11 cellular contexts compared by ENCODE assay signal in the genomic region with DNA sequence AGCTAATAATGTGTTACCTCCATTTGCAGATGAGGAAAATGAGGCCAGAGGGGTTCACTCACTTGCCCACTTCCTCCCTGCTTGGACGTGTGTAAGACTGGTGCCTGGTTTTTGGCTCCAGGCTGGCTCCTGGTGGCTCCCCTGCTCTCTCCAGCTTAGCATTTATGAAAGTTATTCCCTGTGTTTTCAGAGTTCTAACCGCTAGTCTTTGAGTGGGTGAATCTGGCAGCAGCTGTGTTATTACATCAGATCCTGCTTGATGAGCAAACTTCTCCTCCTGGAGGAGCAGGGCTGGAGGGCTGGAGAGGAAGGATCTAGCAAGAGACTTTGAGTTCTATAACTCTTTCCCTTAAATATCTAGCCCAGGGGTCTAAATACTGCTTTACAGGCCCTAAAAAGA.
A peak's percentile ranks its signal among the peaks of the same experiment; 100 is the strongest.
DNase-seq lines count a peak whose midpoint lies in the region; ATAC-seq, FAIRE-seq and TF ChIP-seq lines count a peak whose summit lies in the region.
"Had no signal": no experiment of that assay in that cellular context is flagged by ENCODE, and none has a peak within 500 bp of the region (broad histone marks: within the 10 kb centered on the region; RNA-seq: fewer than 3 reads in every experiment).

No MANE protein-coding gene starts in this region.

- H3K36me3 ChIP-seq in astrocyte (ENCODE audit: insufficient read depth, low read length) (peaks cover 18% of the 10 kb centered on the region), skeletal muscle satellite cell (ENCODE audit: insufficient read depth, low read length) (peaks cover 30% of the 10 kb centered on the region)

- H3K27me3 Mint-ChIP-seq in astrocyte (ENCODE audit: low read depth, unreplicated experiment), result no peaks in the 10 kb centered on the region
- no peaks in the 10 kb centered on the region for H3K27me3 Mint-ChIP-seq in stimulated activated naive B cell treated with anti-CD40 and anti-IgM and Interleukin-4, amounts not matched to agents 10 μg/mL and 1 μg/mL and 100 μg/mL, for 72 hours
- H3K27me3 Mint-ChIP-seq: activated CD4-positive, alpha-beta memory T cell treated with anti-CD3 and anti-CD28 coated beads, Interleukin-2, amount 10 ng/mL, durations not matched to agents 7 days and 5 days had no signal

- peak overlapping the region; percentile 17 for H3K9ac ChIP-seq in astrocyte (ENCODE audit: low read length)
- H3K9ac ChIP-seq in skeletal muscle satellite cell (ENCODE audit: low read depth, low read length), result peak overlapping the region; percentile 60

- peaks cover 98% of the 10 kb centered on the region for H3K79me2 ChIP-seq in astrocyte (ENCODE audit: insufficient read depth, low read length)

- H3K27ac Mint-ChIP-seq in astrocyte (ENCODE audit: unreplicated experiment), result peak overlapping the region; percentile 96
- H3K27ac Mint-ChIP-seq in stimulated activated naive B cell treated with anti-CD40 and anti-IgM and Interleukin-4, amounts not matched to agents 10 μg/mL and 1 μg/mL and 100 μg/mL, for 72 hours, result no peak overlapping the region
- H3K27ac Mint-ChIP-seq: activated CD4-positive, alpha-beta memory T cell treated with anti-CD3 and anti-CD28 coated beads, Interleukin-2, amount 10 ng/mL, durations not matched to agents 7 days and 5 days had no signal

- H3K9me3 Mint-ChIP-seq in astrocyte (ENCODE audit: unreplicated experiment), result no peaks in the 10 kb centered on the region
- H3K9me3 Mint-ChIP-seq in stimulated activated naive B cell treated with anti-CD40 and anti-IgM and Interleukin-4, amounts not matched to agents 10 μg/mL and 1 μg/mL and 100 μg/mL, for 72 hours, result no peaks in the 10 kb centered on the region
- H3K9me3 Mint-ChIP-seq: activated CD4-positive, alpha-beta memory T cell treated with anti-CD3 and anti-CD28 coated beads, Interleukin-2, amount 10 ng/mL, durations not matched to agents 7 days and 5 days; neural crest cell had no signal

- H3K4me1 ChIP-seq in astrocyte (ENCODE audit: insufficient read depth, low read length), result peaks cover 18% of the 10 kb centered on the region
- H3K4me1 ChIP-seq in skeletal muscle satellite cell (ENCODE audit: control insufficient read depth, insufficient read depth, low read length), result peaks cover 82% of the 10 kb centered on the region

- H3K4me2 ChIP-seq in astrocyte (ENCODE audit: low read length) (peak overlapping the region; percentile 40), skeletal muscle satellite cell (ENCODE audit: low read length) (peak overlapping the region; percentile 58)

- DNase-seq in Daoy (ENCODE audit: low read depth) (peak; percentile 82), astrocyte (ENCODE audit: low read depth) (peak; percentile 94), left cardiac atrium (peak; percentile 73), medulla oblongata (ENCODE audit: extremely low spot score) (no peak), HK-2 (ENCODE audit: unreplicated experiment) (no peak)
- DNase-seq in stimulated activated naive B cell treated with anti-CD40 and anti-IgM and Interleukin-4, amounts not matched to agents 10 μg/mL and 1 μg/mL and 100 μg/mL, for 72 hours, result no peak
- DNase-seq: activated CD4-positive, alpha-beta memory T cell treated with anti-CD3 and anti-CD28 coated beads, Interleukin-2, amount 10 ng/mL, durations not matched to agents 7 days and 5 days; effector CD8-positive, alpha-beta T cell had no signal

- H3K27me3 ChIP-seq in astrocyte (ENCODE audit: insufficient read depth, low read length) (no peaks in the 10 kb centered on the region), skeletal muscle satellite cell (ENCODE audit: control insufficient read depth, insufficient read depth, low read length) (no peaks in the 10 kb centered on the region)

- H3K9me3 ChIP-seq in astrocyte (ENCODE audit: insufficient read depth, low read depth, low read length), result no peaks in the 10 kb centered on the region
- H3K9me3 ChIP-seq in skeletal muscle satellite cell (replicated peaks; ENCODE audit: low read length), result no peaks in the 10 kb centered on the region

- H2AFZ ChIP-seq in astrocyte (ENCODE audit: low read depth, low read length), result no peak overlapping the region

- peaks cover 73% of the 10 kb centered on the region for H4K20me1 ChIP-seq in astrocyte (ENCODE audit: insufficient read depth, low read length)

- no peak overlapping the region for H3K4me3 Mint-ChIP-seq in astrocyte (ENCODE audit: unreplicated experiment)
- H3K4me3 Mint-ChIP-seq in stimulated activated naive B cell treated with anti-CD40 and anti-IgM and Interleukin-4, amounts not matched to agents 10 μg/mL and 1 μg/mL and 100 μg/mL, for 72 hours, result no peak overlapping the region
- H3K4me3 Mint-ChIP-seq: activated CD4-positive, alpha-beta memory T cell treated with anti-CD3 and anti-CD28 coated beads, Interleukin-2, amount 10 ng/mL, durations not matched to agents 7 days and 5 days; neural crest cell had no signal

- TF ChIP-seq CTCF in astrocyte (IDR thresholded peaks at IDR 0.05; ENCODE audit: insufficient read depth, low read depth, low read length), result peak; percentile 6

- FAIRE-seq in astrocyte (lab: Jason Lieb, UNC), result no peak

- ATAC-seq in left cardiac atrium, result peak; percentile 78 to 83
- ATAC-seq in GM21367 (IDR thresholded peaks at IDR 0.05; ENCODE audit: unreplicated experiment), result no peak
- no peak for ATAC-seq in stimulated activated naive B cell treated with anti-CD40 and anti-IgM and Interleukin-4, amounts not matched to agents 10 μg/mL and 1 μg/mL and 100 μg/mL, for 72 hours (replicated peaks)

- intact Hi-C loops in left cardiac atrium (cut with DNase I), result no loop called here

- peaks cover 76% of the 10 kb centered on the region for H3K4me1 Mint-ChIP-seq in astrocyte (ENCODE audit: low read depth, unreplicated experiment)
- H3K4me1 Mint-ChIP-seq in stimulated activated naive B cell treated with anti-CD40 and anti-IgM and Interleukin-4, amounts not matched to agents 10 μg/mL and 1 μg/mL and 100 μg/mL, for 72 hours, result peaks cover 3 to 6% of the 10 kb centered on the region in 2 donors

- H3K36me3 Mint-ChIP-seq in astrocyte (ENCODE audit: low read depth, unreplicated experiment), result peaks cover 25% of the 10 kb centered on the region
- H3K36me3 Mint-ChIP-seq in stimulated activated naive B cell treated with anti-CD40 and anti-IgM and Interleukin-4, amounts not matched to agents 10 μg/mL and 1 μg/mL and 100 μg/mL, for 72 hours, result no peaks in the 10 kb centered on the region

- H3K4me3 ChIP-seq in astrocyte (ENCODE audit: insufficient read depth, low read depth, low read length), result no peak overlapping the region
- H3K4me3 ChIP-seq in skeletal muscle satellite cell (ENCODE audit: low read length), result no peak overlapping the region

- H3K27ac ChIP-seq in astrocyte (ENCODE audit: low read depth, low read length), result peak overlapping the region; percentile 7

Comparison
In these comparisons a context has a peak if more than half of its experiments do, and no peak if none do; other contexts are left out.
1. DNase-seq: peak in Daoy (single experiment), astrocyte (single experiment) and left cardiac atrium (single experiment); none in stimulated activated naive B cell treated with anti-CD40 and anti-IgM and Interleukin-4, amounts not matched to agents 10 μg/mL and 1 μg/mL and 100 μg/mL, for 72 hours (single experiment), medulla oblongata (single experiment) and HK-2 (single experiment).
2. ATAC-seq: peak in left cardiac atrium (2 of 2); none in GM21367 (single experiment) and stimulated activated naive B cell treated with anti-CD40 and anti-IgM and Interleukin-4, amounts not matched to agents 10 μg/mL and 1 μg/mL and 100 μg/mL, for 72 hours (0 of 2).